8 cellular contexts compared by ENCODE assay signal in the genomic region with DNA sequence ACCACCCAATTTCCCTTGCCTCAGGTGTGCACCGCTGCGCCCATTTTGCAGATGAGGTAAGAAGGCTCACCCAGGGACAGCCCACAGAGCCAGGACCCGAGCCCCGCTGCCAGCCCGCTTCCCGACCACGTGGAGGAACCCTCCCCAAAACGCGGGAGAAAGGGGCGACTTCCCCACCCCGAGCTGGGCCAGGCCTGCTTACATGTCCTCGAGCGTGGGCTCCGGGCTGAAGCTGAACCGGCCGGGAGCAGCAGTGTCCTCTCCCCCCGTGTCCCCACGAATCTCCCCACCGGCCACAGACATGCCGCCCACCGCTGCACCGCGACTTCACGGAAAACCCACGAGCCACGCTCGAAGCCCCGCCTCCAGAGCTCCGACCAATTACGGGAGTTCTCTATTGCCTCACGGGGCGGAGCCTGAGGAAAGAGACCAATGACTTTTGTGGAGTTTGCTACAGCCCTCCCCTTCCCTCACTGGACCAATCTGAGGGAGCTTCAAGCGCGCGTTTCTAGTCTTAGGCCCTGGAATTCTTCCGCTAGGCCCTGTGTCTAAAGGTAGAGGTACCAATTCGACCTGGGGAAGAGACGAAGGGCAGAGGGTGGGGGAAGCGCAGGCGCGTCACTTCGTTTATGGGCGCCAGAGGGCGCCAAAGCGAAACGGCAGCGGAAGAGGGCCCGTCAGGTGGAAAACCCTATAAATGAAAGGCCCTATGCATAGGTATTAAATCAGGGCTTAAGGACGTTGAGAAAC. TPM values are rescaled to one million over a fixed set of nuclear protein-coding genes. Genes with fewer than 3 reads are reported as not detected.
A peak's percentile ranks its signal among the peaks of the same experiment; 100 is the strongest.
DNase-seq lines count a peak whose midpoint lies in the region; ATAC-seq and TF ChIP-seq lines count a peak whose summit lies in the region.

TSS of gene DCTPP1 (minus strand) at position 353 of the 750 bp plus-strand sequence. CDS start at position 303, 50 bp downstream.

- no peak within 1 kb of the TSS for H3K4me3 Mint-ChIP-seq in activated CD4-positive, alpha-beta T cell treated with anti-CD3 and anti-CD28 coated beads for 36 hours

- TF ChIP-seq CTCF in BJ (IDR thresholded peaks at IDR 0.05; ENCODE audit: insufficient read depth, low read depth, low read length): peak; percentile 76

- intact Hi-C loops in activated CD4-positive, alpha-beta T cell treated with anti-CD3 and anti-CD28 coated beads for 36 hours (cut with DNase I, micrococcal nuclease): loop anchor here (1.0 to 5.0 kb wide), 23 partner anchors 15 to 229 kb away; partner anchors contain the start of genes FBRS (in 2 of the 2), SEPHS2 (in 2 of the 2), ITGAL (in 1 of the 2) and PRR14 (in 1 of the 2)

- peak; percentile 96 for ATAC-seq in HG03442 (IDR thresholded peaks at IDR 0.05; ENCODE audit: unreplicated experiment)
- ATAC-seq in activated CD4-positive, alpha-beta T cell treated with anti-CD3 and anti-CD28 coated beads for 36 hours: peak; percentile 96

- CTCF ChIA-PET in BJ (lab: Yijun Ruan, JAX): interaction anchor here (0.6 to 1.7 kb wide), 22 partner anchors 9 to 338 kb away, joined by 3 to 12 read pairs (median 4); partner anchors contain the start of genes SEPHS2, TBX6, ZNF688 and ZNF747
- CTCF ChIA-PET in activated CD4-positive, alpha-beta T cell treated with anti-CD3 and anti-CD28 coated beads for 36 hours (lab: Charles Lee): interaction anchor here (0.6 to 5.6 kb wide), 54 partner anchors 9 to 337 kb away, joined by 3 to 56 read pairs (median 5); partner anchors contain the start of genes ITGAL, PRR14, SEPHS2 and SEPTIN1

- peaks cover 3% of the 10 kb centered on the region for H3K27me3 ChIP-seq in BJ (ENCODE audit: control insufficient read depth, insufficient read depth, low read length)
- no peaks in the 10 kb centered on the region for H3K27me3 ChIP-seq in layer of hippocampus (ENCODE audit: control insufficient read depth, insufficient read depth, low read length)

- POLR2A ChIA-PET in BJ (lab: Charles Lee): interaction anchor here (0.6 kb wide), 1 partner anchor 16 kb away, joined by 3 read pairs; the partner anchor contains the start of gene SEPHS2
- POLR2A ChIA-PET in activated CD4-positive, alpha-beta T cell treated with anti-CD3 and anti-CD28 coated beads for 36 hours (lab: Charles Lee): interaction anchor here (0.6 to 1.5 kb wide), 30 partner anchors 10 to 712 kb away, joined by 3 to 16 read pairs (median 4); partner anchors contain the start of genes CD2BP2, ITGAL, PRR14 and SEPTIN1

- peaks cover 2% of the 10 kb centered on the region; the same call in 1 of the 2 replicates for H3K36me3 ChIP-seq in BJ (ENCODE audit: control insufficient read depth, insufficient read depth, low read length)

- H3K9me3 Mint-ChIP-seq in activated CD4-positive, alpha-beta T cell treated with anti-CD3 and anti-CD28 coated beads for 36 hours (ENCODE audit: low read depth): no peaks in the 10 kb centered on the region

- H3K27ac ChIP-seq in cingulate gyrus (ENCODE audit: low read depth, low read length) (peak within 1 kb of the TSS; percentile 57), layer of hippocampus (ENCODE audit: low read depth, low read length) (peak within 1 kb of the TSS; percentile 65)

- no peak within 1 kb of the TSS for H3K27ac Mint-ChIP-seq in activated CD4-positive, alpha-beta T cell treated with anti-CD3 and anti-CD28 coated beads for 36 hours

- peaks cover 31% of the 10 kb centered on the region for H3K4me1 Mint-ChIP-seq in activated CD4-positive, alpha-beta T cell treated with anti-CD3 and anti-CD28 coated beads for 36 hours

- peaks cover 27% of the 10 kb centered on the region for H3K36me3 Mint-ChIP-seq in activated CD4-positive, alpha-beta T cell treated with anti-CD3 and anti-CD28 coated beads for 36 hours (ENCODE audit: low read depth)

- no peaks in the 10 kb centered on the region for H3K27me3 Mint-ChIP-seq in activated CD4-positive, alpha-beta T cell treated with anti-CD3 and anti-CD28 coated beads for 36 hours

- H3K4me3 ChIP-seq in BJ (ENCODE audit: low read depth, low read length): peak within 1 kb of the TSS; percentile 94

- peak; percentile 92 for DNase-seq in BJ (ENCODE audit: low read depth)
- DNase-seq in GM19238 (ENCODE audit: insufficient read length, low spot score): peak; percentile 91
- DNase-seq in NCI-H510A treated with DMSO at 0.1 percent for 48 hours (lab: John Stamatoyannopoulos, UW): peak; percentile 99
- peak; percentile 97 for DNase-seq in activated CD4-positive, alpha-beta T cell treated with anti-CD3 and anti-CD28 coated beads for 36 hours
- peak; percentile 89 to 91 for DNase-seq in stimulated activated CD4-positive, alpha-beta T cell treated with anti-CD3 and anti-CD28 coated beads, Interleukin-1b, Interleukin-23, amount 100 ng/mL, for 4 hours (ENCODE audit: low read depth in 2 of 2)

RNA-seq across cellular contexts. Expression of gene DCTPP1, which starts in this region (rescaled TPM):
- 27.5 and 33.9 TPM in 2 replicates for polyA plus RNA-seq in BJ (2011; rRNA removed)
- polyA minus RNA-seq in BJ (2011; rRNA and poly(A)+ RNA removed): 7.9 and 17.3 TPM in 2 replicates
- total RNA-seq in activated CD4-positive, alpha-beta T cell treated with anti-CD3 and anti-CD28 coated beads for 36 hours: 100 to 1,000 TPM in 1 of 2 experiments, 10 to 100 TPM in 1; 89.3 to 102 TPM

Comparison
In these comparisons a context has a peak if more than half of its experiments do, and no peak if none do; other contexts are left out.
1. Peak in every context shown above with its lines: DNase-seq, ATAC-seq, H3K4me3 ChIP-seq and H3K27ac ChIP-seq.